20 cellular contexts compared by ENCODE assay signal in the genomic region with DNA sequence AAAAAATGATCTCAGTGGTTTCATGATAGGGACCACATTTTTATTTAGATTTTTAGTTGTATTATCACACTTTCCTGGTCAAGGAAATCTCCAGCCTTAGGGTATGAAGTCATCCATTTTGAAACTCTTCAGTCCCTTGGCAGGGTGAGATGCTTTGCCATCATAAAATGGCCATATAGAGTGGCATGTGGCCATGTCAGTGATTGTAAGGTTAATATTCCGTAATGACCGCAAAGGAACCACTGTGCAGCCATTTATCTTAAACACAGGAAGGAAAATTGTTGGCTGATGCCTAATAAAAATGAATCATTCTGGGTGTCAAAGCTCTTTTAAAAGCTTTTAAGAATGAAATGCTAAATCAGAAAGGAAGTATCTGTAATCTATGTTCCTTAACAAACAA. TPM values are rescaled to one million over a fixed set of nuclear protein-coding genes. Genes with fewer than 3 reads are reported as not detected.
DNase-seq lines count a peak whose midpoint lies in the region; ATAC-seq, FAIRE-seq and TF ChIP-seq lines count a peak whose summit lies in the region.
"Had no signal": no experiment of that assay in that cellular context is flagged by ENCODE, and none has a peak within 500 bp of the region (broad histone marks: within the 10 kb centered on the region; RNA-seq: fewer than 3 reads in every experiment).

No MANE protein-coding gene starts in this region.

- H2AFZ ChIP-seq in astrocyte (ENCODE audit: low read depth, low read length) = no peak overlapping the region
- no peak overlapping the region for H2AFZ ChIP-seq in mammary epithelial cell (ENCODE audit: low read depth, low read length)
- H2AFZ ChIP-seq: GM23248 had no signal

- FAIRE-seq in astrocyte (lab: Jason Lieb, UNC) = no peak
- FAIRE-seq: GM12891, GM18507, H1 had no signal

- no peak overlapping the region for H3K9ac ChIP-seq in astrocyte (ENCODE audit: low read length)
- no peak overlapping the region for H3K9ac ChIP-seq in mammary epithelial cell (ENCODE audit: insufficient read depth, low read length)
- H3K9ac ChIP-seq: GM23248 had no signal

- in situ Hi-C loops in mammary epithelial cell (cut with MboI; ENCODE audit: low sequenced_read_pairs in 2 of 2) = no loop called here

- no peak overlapping the region for H3K4me2 ChIP-seq in astrocyte (ENCODE audit: low read length)
- H3K4me2 ChIP-seq in mammary epithelial cell (ENCODE audit: insufficient read depth, low read depth, low read length) = no peak overlapping the region

- H4K20me1 ChIP-seq in astrocyte (ENCODE audit: insufficient read depth, low read length) (no peaks in the 10 kb centered on the region), mammary epithelial cell (ENCODE audit: insufficient read depth, low read length) (no peaks in the 10 kb centered on the region)

- WGBS in mammary epithelial cell (ENCODE audit: low coverage, missing lambda C conversion rate) = 97% methylated on average over 2 of the region's 2 CpGs

- TF ChIP-seq CTCF in astrocyte (IDR thresholded peaks at IDR 0.05; ENCODE audit: insufficient read depth, low read depth, low read length) (no peak), fibroblast of the aortic adventitia (IDR thresholded peaks at IDR 0.05; ENCODE audit: insufficient read depth, low read length) (no peak), mammary epithelial cell (conservative IDR thresholded peaks at IDR 0.05 in 1 of 2, IDR thresholded peaks at IDR 0.05 in 1 of 2; ENCODE audit: extremely low read depth in 1 of 2, insufficient read depth in 1 of 2, low read depth in 1 of 2, low read length in 2 of 2) (no peak)

- no peaks in the 10 kb centered on the region for H3K36me3 Mint-ChIP-seq in astrocyte (ENCODE audit: low read depth, unreplicated experiment)
- H3K36me3 Mint-ChIP-seq: CD4-positive, alpha-beta memory T cell had no signal

- peak; percentile 64 for DNase-seq in A172 (ENCODE audit: low spot score)
- peak; percentile 3 for DNase-seq in ELR (ENCODE audit: low read depth)
- peak; percentile 16 for DNase-seq in astrocyte (ENCODE audit: low read depth)
- peak; percentile 36 for DNase-seq in fibroblast of the aortic adventitia (ENCODE audit: low read depth)
- no peak for DNase-seq in activated naive CD4-positive, alpha-beta T cell treated with Interleukin-2 at 50 U/mL for 16 hours
- no peak for DNase-seq in mammary epithelial cell
- DNase-seq: 8988T; C1 segment of cervical spinal cord; Calu3; CD4-positive, alpha-beta memory T cell; COR-L47; DND-41; GF-D8; GM23248; H7; HCEC 1CT had no signal

- no peak overlapping the region for H3K4me3 Mint-ChIP-seq in astrocyte (ENCODE audit: unreplicated experiment)
- H3K4me3 Mint-ChIP-seq: CD4-positive, alpha-beta memory T cell had no signal

- no peaks in the 10 kb centered on the region for H3K27me3 Mint-ChIP-seq in astrocyte (ENCODE audit: low read depth, unreplicated experiment)

- no peak overlapping the region for H3K27ac Mint-ChIP-seq in astrocyte (ENCODE audit: unreplicated experiment)
- H3K27ac Mint-ChIP-seq: CD4-positive, alpha-beta memory T cell had no signal

- ATAC-seq in HG03159 (IDR thresholded peaks at IDR 0.05; ENCODE audit: unreplicated experiment) = no peak

- dilution Hi-C loops in mammary epithelial cell (cut with HindIII; ENCODE audit: low sequenced_read_pairs) = no loop called here

- no TSS peak for BruUV-seq in mammary epithelial cell (replicated peaks; lab: Mats Ljungman, UMichigan)

- CTCF ChIA-PET in mammary epithelial cell (lab: Charles Lee; ENCODE audit: low non-redundant PET) = no interaction called here

- no peaks in the 10 kb centered on the region for H3K9me3 ChIP-seq in astrocyte (ENCODE audit: insufficient read depth, low read depth, low read length)
- H3K9me3 ChIP-seq in mammary epithelial cell (replicated peaks; ENCODE audit: insufficient read depth, low read length) = no peaks in the 10 kb centered on the region

- no peaks in the 10 kb centered on the region for H3K79me2 ChIP-seq in astrocyte (ENCODE audit: insufficient read depth, low read length)
- H3K79me2 ChIP-seq in mammary epithelial cell (ENCODE audit: insufficient read depth, low read length) = no peaks in the 10 kb centered on the region

- H3K4me1 ChIP-seq in astrocyte (ENCODE audit: insufficient read depth, low read length) (no peaks in the 10 kb centered on the region), mammary epithelial cell (ENCODE audit: insufficient read depth, low read length) (no peaks in the 10 kb centered on the region)

- H3K27ac ChIP-seq in astrocyte (ENCODE audit: low read depth, low read length) = no peak overlapping the region
- H3K27ac ChIP-seq in mammary epithelial cell (ENCODE audit: insufficient read depth, low read depth, low read length) = no peak overlapping the region
- H3K27ac ChIP-seq: GM23248 had no signal

- no peaks in the 10 kb centered on the region for H3K27me3 ChIP-seq in astrocyte (ENCODE audit: insufficient read depth, low read length)
- no peaks in the 10 kb centered on the region for H3K27me3 ChIP-seq in mammary epithelial cell (ENCODE audit: insufficient read depth, low read length)

- H3K4me1 Mint-ChIP-seq in astrocyte (ENCODE audit: low read depth, unreplicated experiment) = no peaks in the 10 kb centered on the region
- H3K4me1 Mint-ChIP-seq: CD4-positive, alpha-beta memory T cell had no signal

- H3K9me3 Mint-ChIP-seq in astrocyte (ENCODE audit: unreplicated experiment) = no peaks in the 10 kb centered on the region
- H3K9me3 Mint-ChIP-seq: CD4-positive, alpha-beta memory T cell had no signal

- no peaks in the 10 kb centered on the region for H3K36me3 ChIP-seq in astrocyte (ENCODE audit: insufficient read depth, low read length)
- H3K36me3 ChIP-seq in mammary epithelial cell (ENCODE audit: insufficient read depth, low read length) = no peaks in the 10 kb centered on the region

- H3K4me3 ChIP-seq in astrocyte (ENCODE audit: insufficient read depth, low read depth, low read length) (no peak overlapping the region), fibroblast of the aortic adventitia (ENCODE audit: low read depth, low read length) (no peak overlapping the region), mammary epithelial cell (replicated peaks in 1 of 3; ENCODE audit: insufficient read depth in 1 of 3, low read depth in 2 of 3, low read length in 3 of 3) (no peak overlapping the region)
- H3K4me3 ChIP-seq: GM23248 had no signal

- intact Hi-C loops in mammary epithelial cell (cut with micrococcal nuclease) = no loop called here

RNA-seq across cellular contexts. Expression of gene COMMD8, which starts 35.6 kb away (rescaled TPM):
- total RNA-seq in A172 (2014; rRNA removed; shearing (Covaris generic)) = 54.2 and 83.0 TPM in 2 replicates
- total RNA-seq in astrocyte = 22.5 and 23.5 TPM in 2 replicates
- 15.5 and 43.1 TPM in 2 replicates for total RNA-seq in fibroblast of the aortic adventitia (ENCODE audit: low replicate concordance)
- total RNA-seq in mammary epithelial cell = 10 to 100 TPM; 27.2 to 29.5 TPM
- 12.7 TPM for polyA plus RNA-seq in mammary epithelial cell
- polyA minus RNA-seq in mammary epithelial cell = 4.2 TPM

RNA-seq across cellular contexts. Expression of gene ATP10D, which starts 57.1 kb away (rescaled TPM):
- total RNA-seq in A172 (2014; rRNA removed; shearing (Covaris generic)) = 11.9 and 23.3 TPM in 2 replicates
- 69.6 and 75.8 TPM in 2 replicates for total RNA-seq in astrocyte
- total RNA-seq in fibroblast of the aortic adventitia (ENCODE audit: low replicate concordance) = 43.7 and 50.0 TPM in 2 replicates
- 10 to 100 TPM; 71.6 to 88.4 TPM for total RNA-seq in mammary epithelial cell
- 30.2 TPM for polyA plus RNA-seq in mammary epithelial cell
- polyA minus RNA-seq in mammary epithelial cell = 151 TPM

Comparison
In these comparisons a context has a peak if more than half of its experiments do, and no peak if none do; other contexts are left out.
1. DNase-seq: peak in A172 (single experiment), ELR (single experiment), astrocyte (single experiment) and fibroblast of the aortic adventitia (single experiment); none in activated naive CD4-positive, alpha-beta T cell treated with Interleukin-2 at 50 U/mL for 16 hours (single experiment) and mammary epithelial cell (single experiment).